In genomic region chr10:7069706-7070105, GRCh38 we compare ENCODE assay signal across 24 cellular contexts.
"Had no signal": no experiment of that assay in that cellular context is flagged by ENCODE, and none has a peak within 500 bp of the region (broad histone marks: within the 10 kb centered on the region; RNA-seq: fewer than 3 reads in every experiment).

No MANE protein-coding gene starts in this region.

- DNase-seq: colonic mucosa; cortex of kidney; dermis blood vessel endothelial cell; dorsolateral prefrontal cortex; effector CD4-positive, alpha-beta T cell; effector CD8-positive, alpha-beta T cell; effector memory CD4-positive, alpha-beta T cell; effector memory CD8-positive, alpha-beta T cell; endodermal cell; erythroblast; esophagus squamous epithelium; foreskin fibroblast; foreskin keratinocyte; foreskin melanocyte; gastrocnemius medialis; glutamatergic neuron; head of caudate nucleus; heart left ventricle; heart right ventricle had no signal

- ATAC-seq: effector memory CD8-positive, alpha-beta T cell; esophagus mucosa; foreskin keratinocyte; gastrocnemius medialis; gastroesophageal sphincter; heart left ventricle; heart right ventricle had no signal

- H3K27ac ChIP-seq: colonic mucosa, coronary artery, dorsolateral prefrontal cortex, epithelial cell of prostate, esophagus muscularis mucosa, esophagus squamous epithelium, foreskin keratinocyte, gastrocnemius medialis, gastroesophageal sphincter, heart left ventricle, heart right ventricle had no signal

- H3K4me3 ChIP-seq: colonic mucosa, coronary artery, dorsolateral prefrontal cortex, esophagus muscularis mucosa, esophagus squamous epithelium, gastrocnemius medialis, gastroesophageal sphincter, heart left ventricle, heart right ventricle had no signal

- H3K36me3 ChIP-seq: colonic mucosa, esophagus muscularis mucosa, esophagus squamous epithelium, gastrocnemius medialis, gastroesophageal sphincter, heart left ventricle, heart right ventricle had no signal

- H3K27me3 ChIP-seq: colonic mucosa, esophagus muscularis mucosa, gastrocnemius medialis had no signal

- H3K9me3 ChIP-seq: colonic mucosa, esophagus muscularis mucosa, esophagus squamous epithelium, gastrocnemius medialis, gastroesophageal sphincter had no signal

- H3K4me1 ChIP-seq: colonic mucosa, esophagus squamous epithelium, foreskin keratinocyte, gastrocnemius medialis, heart left ventricle, heart right ventricle had no signal
